Comparison of ENCODE assay signal across 2 cellular contexts in the genomic region with DNA sequence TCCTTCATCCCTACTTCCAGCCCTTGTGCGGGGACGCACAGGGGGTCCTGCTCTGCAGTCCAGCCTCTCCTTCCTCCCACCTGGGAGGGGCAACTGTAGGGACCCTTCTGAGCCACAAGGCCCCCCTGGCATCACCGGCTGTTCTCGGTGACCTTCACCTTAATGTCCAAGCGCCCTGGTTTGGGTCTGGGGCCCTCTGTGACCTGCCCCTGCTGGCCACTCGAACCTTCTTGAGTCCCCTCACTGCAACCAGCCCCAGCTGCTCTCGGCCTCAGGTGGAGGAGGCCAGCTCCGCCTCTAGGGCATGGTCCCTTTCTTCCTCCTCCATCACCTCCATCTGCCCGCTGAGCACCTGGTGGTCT.
A peak's percentile ranks its signal among the peaks of the same experiment; 100 is the strongest.
TF ChIP-seq lines count a peak whose summit lies in the region.

No MANE protein-coding gene starts in this region.

TF ChIP-seq in HepG2, 621 proteins besides CTCF, POLR2A, EP300 and RAD21:
- TF ChIP-seq ZSCAN25 (CRISPR knock-in tag; IDR thresholded peaks at IDR 0.05): no peak
- TF ChIP-seq, protein P1, sequence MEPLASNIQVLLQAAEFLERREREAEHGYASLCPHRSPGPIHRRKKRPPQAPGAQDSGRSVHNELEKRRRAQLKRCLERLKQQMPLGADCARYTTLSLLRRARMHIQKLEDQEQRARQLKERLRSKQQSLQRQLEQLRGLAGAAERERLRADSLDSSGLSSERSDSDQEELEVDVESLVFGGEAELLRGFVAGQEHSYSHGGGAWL (CRISPR knock-in tag; IDR thresholded peaks at IDR 0.05): no peak
- no peak for TF ChIP-seq ONECUT2 (CRISPR knock-in tag; IDR thresholded peaks at IDR 0.05)
- no peak for TF ChIP-seq ZNF44 (CRISPR knock-in tag; IDR thresholded peaks at IDR 0.05)
- no peak for TF ChIP-seq ZNF496 (CRISPR knock-in tag; IDR thresholded peaks at IDR 0.05; ENCODE audit: insufficient replicate concordance)
- no peak for TF ChIP-seq TEAD2 (CRISPR knock-in tag; IDR thresholded peaks at IDR 0.05)
- TF ChIP-seq ZNF776 (CRISPR knock-in tag; IDR thresholded peaks at IDR 0.05): no peak
- TF ChIP-seq ZNF484 (CRISPR knock-in tag; IDR thresholded peaks at IDR 0.05; ENCODE audit: borderline replicate concordance, low read depth): no peak
- TF ChIP-seq ZNF577 (CRISPR knock-in tag; IDR thresholded peaks at IDR 0.05; ENCODE audit: borderline replicate concordance, low read depth): no peak
- TF ChIP-seq, protein P2, sequence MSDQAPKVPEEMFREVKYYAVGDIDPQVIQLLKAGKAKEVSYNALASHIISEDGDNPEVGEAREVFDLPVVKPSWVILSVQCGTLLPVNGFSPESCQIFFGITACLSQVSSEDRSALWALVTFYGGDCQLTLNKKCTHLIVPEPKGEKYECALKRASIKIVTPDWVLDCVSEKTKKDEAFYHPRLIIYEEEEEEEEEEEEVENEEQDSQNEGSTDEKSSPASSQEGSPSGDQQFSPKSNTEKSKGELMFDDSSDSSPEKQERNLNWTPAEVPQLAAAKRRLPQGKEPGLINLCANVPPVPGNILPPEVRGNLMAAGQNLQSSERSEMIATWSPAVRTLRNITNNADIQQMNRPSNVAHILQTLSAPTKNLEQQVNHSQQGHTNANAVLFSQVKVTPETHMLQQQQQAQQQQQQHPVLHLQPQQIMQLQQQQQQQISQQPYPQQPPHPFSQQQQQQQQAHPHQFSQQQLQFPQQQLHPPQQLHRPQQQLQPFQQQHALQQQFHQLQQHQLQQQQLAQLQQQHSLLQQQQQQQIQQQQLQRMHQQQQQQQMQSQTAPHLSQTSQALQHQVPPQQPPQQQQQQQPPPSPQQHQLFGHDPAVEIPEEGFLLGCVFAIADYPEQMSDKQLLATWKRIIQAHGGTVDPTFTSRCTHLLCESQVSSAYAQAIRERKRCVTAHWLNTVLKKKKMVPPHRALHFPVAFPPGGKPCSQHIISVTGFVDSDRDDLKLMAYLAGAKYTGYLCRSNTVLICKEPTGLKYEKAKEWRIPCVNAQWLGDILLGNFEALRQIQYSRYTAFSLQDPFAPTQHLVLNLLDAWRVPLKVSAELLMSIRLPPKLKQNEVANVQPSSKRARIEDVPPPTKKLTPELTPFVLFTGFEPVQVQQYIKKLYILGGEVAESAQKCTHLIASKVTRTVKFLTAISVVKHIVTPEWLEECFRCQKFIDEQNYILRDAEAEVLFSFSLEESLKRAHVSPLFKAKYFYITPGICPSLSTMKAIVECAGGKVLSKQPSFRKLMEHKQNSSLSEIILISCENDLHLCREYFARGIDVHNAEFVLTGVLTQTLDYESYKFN (CRISPR knock-in tag; conservative IDR thresholded peaks at IDR 0.05): no peak
- TF ChIP-seq, protein P3, sequence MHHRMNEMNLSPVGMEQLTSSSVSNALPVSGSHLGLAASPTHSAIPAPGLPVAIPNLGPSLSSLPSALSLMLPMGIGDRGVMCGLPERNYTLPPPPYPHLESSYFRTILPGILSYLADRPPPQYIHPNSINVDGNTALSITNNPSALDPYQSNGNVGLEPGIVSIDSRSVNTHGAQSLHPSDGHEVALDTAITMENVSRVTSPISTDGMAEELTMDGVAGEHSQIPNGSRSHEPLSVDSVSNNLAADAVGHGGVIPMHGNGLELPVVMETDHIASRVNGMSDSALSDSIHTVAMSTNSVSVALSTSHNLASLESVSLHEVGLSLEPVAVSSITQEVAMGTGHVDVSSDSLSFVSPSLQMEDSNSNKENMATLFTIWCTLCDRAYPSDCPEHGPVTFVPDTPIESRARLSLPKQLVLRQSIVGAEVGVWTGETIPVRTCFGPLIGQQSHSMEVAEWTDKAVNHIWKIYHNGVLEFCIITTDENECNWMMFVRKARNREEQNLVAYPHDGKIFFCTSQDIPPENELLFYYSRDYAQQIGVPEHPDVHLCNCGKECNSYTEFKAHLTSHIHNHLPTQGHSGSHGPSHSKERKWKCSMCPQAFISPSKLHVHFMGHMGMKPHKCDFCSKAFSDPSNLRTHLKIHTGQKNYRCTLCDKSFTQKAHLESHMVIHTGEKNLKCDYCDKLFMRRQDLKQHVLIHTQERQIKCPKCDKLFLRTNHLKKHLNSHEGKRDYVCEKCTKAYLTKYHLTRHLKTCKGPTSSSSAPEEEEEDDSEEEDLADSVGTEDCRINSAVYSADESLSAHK (CRISPR knock-in tag; IDR thresholded peaks at IDR 0.05; ENCODE audit: borderline replicate concordance): no peak
- no peak for TF ChIP-seq RFX3 (CRISPR knock-in tag; IDR thresholded peaks at IDR 0.05)
- TF ChIP-seq MAF1 (CRISPR knock-in tag; IDR thresholded peaks at IDR 0.05; ENCODE audit: borderline replicate concordance): no peak
- TF ChIP-seq, protein P4, sequence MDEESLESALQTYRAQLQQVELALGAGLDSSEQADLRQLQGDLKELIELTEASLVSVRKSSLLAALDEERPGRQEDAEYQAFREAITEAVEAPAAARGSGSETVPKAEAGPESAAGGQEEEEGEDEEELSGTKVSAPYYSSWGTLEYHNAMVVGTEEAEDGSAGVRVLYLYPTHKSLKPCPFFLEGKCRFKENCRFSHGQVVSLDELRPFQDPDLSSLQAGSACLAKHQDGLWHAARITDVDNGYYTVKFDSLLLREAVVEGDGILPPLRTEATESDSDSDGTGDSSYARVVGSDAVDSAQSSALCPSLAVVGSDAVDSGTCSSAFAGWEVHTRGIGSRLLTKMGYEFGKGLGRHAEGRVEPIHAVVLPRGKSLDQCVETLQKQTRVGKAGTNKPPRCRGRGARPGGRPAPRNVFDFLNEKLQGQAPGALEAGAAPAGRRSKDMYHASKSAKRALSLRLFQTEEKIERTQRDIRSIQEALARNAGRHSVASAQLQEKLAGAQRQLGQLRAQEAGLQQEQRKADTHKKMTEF (CRISPR knock-in tag; IDR thresholded peaks at IDR 0.05): no peak
- no peak for TF ChIP-seq MTF1 (CRISPR knock-in tag; IDR thresholded peaks at IDR 0.05)
- no peak for TF ChIP-seq ZNF841 (CRISPR knock-in tag; IDR thresholded peaks at IDR 0.05; ENCODE audit: borderline replicate concordance)
- no peak for TF ChIP-seq ZNF10 (CRISPR knock-in tag; IDR thresholded peaks at IDR 0.05; ENCODE audit: borderline replicate concordance, low read depth)

TF ChIP-seq in K562, 482 proteins besides CTCF, POLR2A, EP300 and RAD21:
- TF ChIP-seq ZC3H11A (IDR thresholded peaks at IDR 0.05; ENCODE audit: low read depth, low read length) (no peak), ZNF224 (CRISPR knock-in tag; IDR thresholded peaks at IDR 0.05) (0 out of 2 replicates have a peak, but pooled peaks have one; percentile 56), SNIP1 (IDR thresholded peaks at IDR 0.05; ENCODE audit: low read depth) (no peak), PHF20 (IDR thresholded peaks at IDR 0.05; ENCODE audit: partially characterized antibody) (no peak)
